ENCODE assay signal across 16 cellular contexts in the genomic region with DNA sequence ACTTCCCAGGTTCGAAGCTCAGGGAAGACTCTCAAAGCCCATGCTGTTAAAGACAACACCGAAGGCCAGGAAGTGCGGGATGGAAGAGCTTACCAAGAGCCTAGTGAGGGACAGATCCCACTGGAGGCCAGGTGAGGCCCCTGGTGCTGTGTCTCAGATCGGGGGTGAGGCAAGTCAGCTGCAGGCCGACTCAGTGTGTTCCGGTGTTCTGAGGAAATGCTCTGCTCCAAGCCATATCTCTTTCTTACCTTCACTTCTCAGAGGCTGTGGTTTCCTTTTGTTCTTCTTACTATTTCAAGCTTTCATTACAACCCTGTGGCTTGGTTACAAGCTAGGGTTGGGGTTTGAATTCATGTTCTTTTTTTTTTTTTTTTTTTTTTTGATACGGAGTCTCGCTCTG.
A peak's percentile ranks its signal among the peaks of the same experiment; 100 is the strongest.
DNase-seq lines count a peak whose midpoint lies in the region; ATAC-seq and TF ChIP-seq lines count a peak whose summit lies in the region.
"Had no signal": no experiment of that assay in that cellular context is flagged by ENCODE, and none has a peak within 500 bp of the region (broad histone marks: within the 10 kb centered on the region; RNA-seq: fewer than 3 reads in every experiment).

No MANE protein-coding gene starts in this region.

- no peaks in the 10 kb centered on the region for H3K27me3 ChIP-seq in naive thymus-derived CD4-positive, alpha-beta T cell (ENCODE audit: control insufficient read depth in 2 of 2, insufficient read depth in 2 of 2, low read length in 2 of 2)
- H3K27me3 ChIP-seq in transverse colon (no peaks in the 10 kb centered on the region), mesendoderm (ENCODE audit: insufficient read depth, low read length, poor library complexity) (no peaks in the 10 kb centered on the region), neuronal stem cell (ENCODE audit: control insufficient read depth in 3 of 3, insufficient read depth in 3 of 3, low read depth in 1 of 3, low read length in 3 of 3) (no peaks in the 10 kb centered on the region)

- no peaks in the 10 kb centered on the region for H3K9me3 ChIP-seq in naive thymus-derived CD4-positive, alpha-beta T cell (ENCODE audit: control insufficient read depth in 2 of 3, low read length in 3 of 3)
- H3K9me3 ChIP-seq in transverse colon (no peaks in the 10 kb centered on the region), neuronal stem cell (replicated peaks in 1 of 2; ENCODE audit: control insufficient read depth in 2 of 2, insufficient read depth in 1 of 2, low read depth in 1 of 2, low read length in 2 of 2) (no peaks in the 10 kb centered on the region)
- H3K9me3 ChIP-seq: gastroesophageal sphincter had no signal

- H3K9me3 Mint-ChIP-seq in activated T-cell treated with anti-CD3 and anti-CD28 coated beads, Interleukin-2, amount 50 U/mL, for 24 hours: no peaks in the 10 kb centered on the region
- peaks cover 0 to 4% (median 0%) of the 10 kb centered on the region in 11 donors for H3K9me3 Mint-ChIP-seq in naive thymus-derived CD4-positive, alpha-beta T cell

- peak; percentile 11 for DNase-seq in activated gamma-delta T cell treated with Interleukin-2 at 50 U/mL for 16 hours
- no peak for DNase-seq in activated gamma-delta T cell (lab: John Stamatoyannopoulos, UW)
- peak; percentile 51 for DNase-seq in activated T-cell treated with anti-CD3 and anti-CD28 coated beads, Interleukin-2, amount 50 U/mL, for 24 hours
- DNase-seq in naive thymus-derived CD4-positive, alpha-beta T cell: peak in 7 of 9 donors; percentile 18 to 70 (median 52)
- no peak for DNase-seq in transverse colon
- no peak for DNase-seq in NCI-H2196 treated with DMSO at 0.1 percent for 48 hours (lab: John Stamatoyannopoulos, UW; ENCODE audit: unreplicated experiment)
- no peak for DNase-seq in mesendoderm
- DNase-seq in neuronal stem cell (ENCODE audit: low spot score): no peak
- DNase-seq: COR-L47, NCI-H1930, NCI-H524, PC-3, posterior cingulate gyrus had no signal

- TF ChIP-seq CTCF in transverse colon (IDR thresholded peaks at IDR 0.05): no peak

- TF ChIP-seq POLR2A in transverse colon (IDR thresholded peaks at IDR 0.05): no peak

- H2BK5ac ChIP-seq in mesendoderm (ENCODE audit: low read length) (no peak overlapping the region), neuronal stem cell (ENCODE audit: low read length) (no peak overlapping the region)

- no peaks in the 10 kb centered on the region for H3K36me3 Mint-ChIP-seq in activated T-cell treated with anti-CD3 and anti-CD28 coated beads, Interleukin-2, amount 50 U/mL, for 24 hours (ENCODE audit: low read depth)
- H3K36me3 Mint-ChIP-seq in naive thymus-derived CD4-positive, alpha-beta T cell: no peaks in the 10 kb centered on the region

- TF ChIP-seq EP300 in transverse colon (IDR thresholded peaks at IDR 0.05; ENCODE audit: low read depth): no peak

- no peak overlapping the region for H2AFZ ChIP-seq in neuronal stem cell (ENCODE audit: low read length)

- no peak overlapping the region for H4K5ac ChIP-seq in mesendoderm (ENCODE audit: low read length)

- H2BK120ac ChIP-seq in mesendoderm (ENCODE audit: low read depth, low read length): no peak overlapping the region
- H2BK120ac ChIP-seq in neuronal stem cell (ENCODE audit: low read depth, low read length): no peak overlapping the region

- H3K36me3 ChIP-seq in naive thymus-derived CD4-positive, alpha-beta T cell (ENCODE audit: control insufficient read depth in 2 of 3, insufficient read depth in 3 of 3, low read length in 3 of 3): no peaks in the 10 kb centered on the region
- H3K36me3 ChIP-seq in transverse colon: no peaks in the 10 kb centered on the region
- H3K36me3 ChIP-seq in mesendoderm (ENCODE audit: control insufficient read depth, insufficient read depth, low read length): no peaks in the 10 kb centered on the region
- no peaks in the 10 kb centered on the region for H3K36me3 ChIP-seq in neuronal stem cell (replicated peaks in 1 of 2; ENCODE audit: control insufficient read depth in 2 of 2, insufficient read depth in 2 of 2, low read length in 2 of 2)
- H3K36me3 ChIP-seq: gastroesophageal sphincter had no signal

- intact Hi-C loops in naive thymus-derived CD4-positive, alpha-beta T cell (cut with micrococcal nuclease): loop anchor here (1.0 to 2.0 kb wide), 2 partner anchors 104 to 667 kb away; a partner anchor contains a TSS
- intact Hi-C loops in transverse colon (cut with DNase I; ENCODE audit: low total_unique reads): no loop called here

- H3K4me3 ChIP-seq in naive thymus-derived CD4-positive, alpha-beta T cell (ENCODE audit: low read length): no peak overlapping the region
- H3K4me3 ChIP-seq in transverse colon: no peak overlapping the region
- H3K4me3 ChIP-seq in mesendoderm (ENCODE audit: low read length): no peak overlapping the region
- H3K4me3 ChIP-seq in neuronal stem cell (ENCODE audit: low read length in 2 of 2): no peak overlapping the region
- H3K4me3 ChIP-seq: gastroesophageal sphincter, GM12878 had no signal

- H3K56ac ChIP-seq in mesendoderm (ENCODE audit: low read length): no peak overlapping the region

- no peak overlapping the region for H3K4ac ChIP-seq in mesendoderm (ENCODE audit: low read depth, low read length)
- H3K4ac ChIP-seq in neuronal stem cell (ENCODE audit: low read length): no peak overlapping the region

- H3K23ac ChIP-seq in mesendoderm (ENCODE audit: low read length): no peak overlapping the region
- H3K23ac ChIP-seq in neuronal stem cell (ENCODE audit: low read depth, low read length, poor library complexity): no peak overlapping the region

- WGBS in transverse colon (ENCODE audit: low coverage in 1 of 2), 2 donors: 72 to 75% methylated on average over 5 to 8 of the region's 8 CpGs
- no CpG with 5 or more reads among the region's 8 CpGs for WGBS in mesendoderm (ENCODE audit: extremely low coverage, insufficient coverage, low lambda C conversion rate)
- WGBS in neuronal stem cell (ENCODE audit: extremely low coverage in 2 of 2, insufficient read length in 2 of 2, insufficient replicate concordance in 1 of 2), 2 donors: no CpG with 5 or more reads among the region's 8 CpGs

- no peak overlapping the region for H4K8ac ChIP-seq in mesendoderm (ENCODE audit: low read depth, low read length)
- H4K8ac ChIP-seq in neuronal stem cell (ENCODE audit: low read depth, low read length): no peak overlapping the region

- no peak overlapping the region for H2AK5ac ChIP-seq in mesendoderm (ENCODE audit: low read length)
- no peak overlapping the region for H2AK5ac ChIP-seq in neuronal stem cell (ENCODE audit: low read depth, low read length)

- no peak overlapping the region for H4K91ac ChIP-seq in neuronal stem cell (ENCODE audit: low read depth, low read length, poor library complexity)

- peaks cover 60% of the 10 kb centered on the region for H3K4me1 Mint-ChIP-seq in activated T-cell treated with anti-CD3 and anti-CD28 coated beads, Interleukin-2, amount 50 U/mL, for 24 hours (ENCODE audit: low read depth)
- H3K4me1 Mint-ChIP-seq in naive thymus-derived CD4-positive, alpha-beta T cell: peaks cover 16 to 77% (median 60%) of the 10 kb centered on the region in 7 donors

- ATAC-seq in naive thymus-derived CD4-positive, alpha-beta T cell: peak; percentile 87
- ATAC-seq: gastroesophageal sphincter, GM12878, PC-3 had no signal

- H3K27ac ChIP-seq in naive thymus-derived CD4-positive, alpha-beta T cell (ENCODE audit: low read depth, low read length): peak overlapping the region; percentile 43
- no peak overlapping the region for H3K27ac ChIP-seq in transverse colon
- no peak overlapping the region for H3K27ac ChIP-seq in mesendoderm (ENCODE audit: low read depth, low read length)
- no peak overlapping the region for H3K27ac ChIP-seq in neuronal stem cell (replicated peaks; ENCODE audit: low read length)
- H3K27ac ChIP-seq: epithelial cell of prostate, gastroesophageal sphincter had no signal

- no peak overlapping the region for H2BK12ac ChIP-seq in neuronal stem cell (ENCODE audit: low read length)

- H3K4me1 ChIP-seq in naive thymus-derived CD4-positive, alpha-beta T cell (ENCODE audit: control insufficient read depth in 2 of 2, insufficient read depth in 2 of 2, low read length in 2 of 2): peaks cover 0 to 27% of the 10 kb centered on the region in 2 donors
- H3K4me1 ChIP-seq in transverse colon (no peaks in the 10 kb centered on the region), mesendoderm (ENCODE audit: control insufficient read depth, low read depth, low read length) (no peaks in the 10 kb centered on the region), neuronal stem cell (ENCODE audit: control insufficient read depth in 2 of 2, insufficient read depth in 1 of 2, low read depth in 1 of 2, low read length in 2 of 2) (no peaks in the 10 kb centered on the region)
- H3K4me1 ChIP-seq: gastroesophageal sphincter had no signal

- in situ Hi-C loops in transverse colon (cut with MboI; ENCODE audit: low pct_ligation_motif_present in 1 of 4, low pct_unique_long_range_greater_than_20kb in 1 of 4, low sequenced_read_pairs in 3 of 4): loop anchor here in 1 of 4 donors (25.0 kb wide), 1 partner anchor 906 kb away; no protein-coding TSS in a partner anchor

- H3K79me2 ChIP-seq in mesendoderm (ENCODE audit: control insufficient read depth, insufficient read depth, low read length): no peaks in the 10 kb centered on the region

- POLR2A ChIA-PET in naive thymus-derived CD4-positive, alpha-beta T cell (lab: Charles Lee): interaction anchor here (0.6 to 1.4 kb wide), 6 partner anchors 104 to 1305 kb away, joined by 3 to 8 read pairs (median 3); no protein-coding TSS in a partner anchor

- H3K4me3 Mint-ChIP-seq in activated T-cell treated with anti-CD3 and anti-CD28 coated beads, Interleukin-2, amount 50 U/mL, for 24 hours: peak overlapping the region; percentile 17
- peak overlapping the region; percentile 2 to 76 (median 58) for H3K4me3 Mint-ChIP-seq in naive thymus-derived CD4-positive, alpha-beta T cell

- no peak overlapping the region for H3K9ac ChIP-seq in mesendoderm (ENCODE audit: low read length)
- H3K9ac ChIP-seq in neuronal stem cell (ENCODE audit: low read depth, low read length, poor library complexity): no peak overlapping the region

- H3K18ac ChIP-seq in mesendoderm (ENCODE audit: low read length) (no peak overlapping the region), neuronal stem cell (ENCODE audit: low read length) (no peak overlapping the region)

- H3K27ac Mint-ChIP-seq in activated T-cell treated with anti-CD3 and anti-CD28 coated beads, Interleukin-2, amount 50 U/mL, for 24 hours: peak overlapping the region; percentile 79
- H3K27ac Mint-ChIP-seq in naive thymus-derived CD4-positive, alpha-beta T cell: peak overlapping the region; percentile 60 to 93 (median 86)

- H3K4me2 ChIP-seq in mesendoderm (ENCODE audit: low read length) (no peak overlapping the region), neuronal stem cell (ENCODE audit: insufficient read depth, low read length, poor library complexity, severe bottlenecking) (no peak overlapping the region)

- H3K79me1 ChIP-seq in mesendoderm (ENCODE audit: low read length): no peaks in the 10 kb centered on the region
- H3K79me1 ChIP-seq in neuronal stem cell (ENCODE audit: low read depth, low read length): no peaks in the 10 kb centered on the region

- H3K14ac ChIP-seq in neuronal stem cell (ENCODE audit: low read length): no peak overlapping the region

- H3K27me3 Mint-ChIP-seq in activated T-cell treated with anti-CD3 and anti-CD28 coated beads, Interleukin-2, amount 50 U/mL, for 24 hours: no peaks in the 10 kb centered on the region
- peaks cover 0 to 2% (median 0%) of the 10 kb centered on the region in 5 donors for H3K27me3 Mint-ChIP-seq in naive thymus-derived CD4-positive, alpha-beta T cell

- CTCF ChIA-PET in naive thymus-derived CD4-positive, alpha-beta T cell (lab: Charles Lee): interaction anchor here (0.6 to 1.2 kb wide), 7 partner anchors 24 to 1337 kb away, joined by 3 to 4 read pairs (median 3); no protein-coding TSS in a partner anchor

- H2BK15ac ChIP-seq in mesendoderm (replicated peaks; ENCODE audit: low read depth) (no peak overlapping the region), neuronal stem cell (ENCODE audit: low read length) (no peak overlapping the region)

Comparison
In these comparisons a context has a peak if more than half of its experiments do, and no peak if none do; other contexts are left out.
1. DNase-seq: peak in activated gamma-delta T cell treated with Interleukin-2 at 50 U/mL for 16 hours (single experiment), activated T-cell treated with anti-CD3 and anti-CD28 coated beads, Interleukin-2, amount 50 U/mL, for 24 hours (single experiment) and naive thymus-derived CD4-positive, alpha-beta T cell (7 of 9); none in activated gamma-delta T cell (single experiment), transverse colon (single experiment), NCI-H2196 treated with DMSO at 0.1 percent for 48 hours (single experiment), mesendoderm (single experiment) and neuronal stem cell (single experiment).